Comparison of ENCODE assay signal across 8 cellular contexts in the genomic region with DNA sequence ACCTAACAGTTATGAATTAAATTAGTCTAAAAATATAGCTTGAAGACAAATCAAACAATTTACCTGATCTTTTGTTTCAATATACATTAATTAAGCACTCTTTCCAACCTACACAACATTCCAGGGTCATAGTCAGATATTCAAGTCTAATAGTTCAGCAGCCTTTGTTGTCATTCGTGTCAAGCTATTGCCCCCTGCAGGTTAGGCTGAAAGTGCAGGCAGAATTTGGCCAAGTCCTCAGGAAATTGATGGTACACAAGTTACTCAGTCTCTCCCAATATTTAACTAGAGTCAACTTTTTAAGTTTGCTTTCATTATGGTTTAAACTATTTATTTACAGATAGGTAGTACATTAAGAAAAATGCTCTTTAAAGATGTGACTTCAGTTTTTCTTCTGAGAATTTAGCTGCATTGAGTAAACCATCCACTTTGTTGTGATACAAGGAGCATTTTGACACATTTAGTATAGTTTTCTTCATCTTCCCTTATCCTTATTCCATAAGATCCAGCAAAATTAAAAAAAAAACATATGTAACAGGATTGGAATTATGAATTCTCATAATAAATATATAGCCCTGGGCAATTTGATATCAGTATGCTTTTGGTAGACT.
DNase-seq lines count a peak whose midpoint lies in the region; ATAC-seq, FAIRE-seq and TF ChIP-seq lines count a peak whose summit lies in the region.

No MANE protein-coding gene starts in this region.

- ATAC-seq in GM21381 (IDR thresholded peaks at IDR 0.05; ENCODE audit: unreplicated experiment), result peak; percentile 48

- intact Hi-C loops in posterior cingulate gyrus (cut with DNase I), result loop anchor here (5.0 kb wide), 4 partner anchors 416 to 1814 kb away; no protein-coding TSS in a partner anchor

- TF ChIP-seq CTCF in D721Med (IDR thresholded peaks at IDR 0.05; ENCODE audit: insufficient read depth, missing control alignments), result peak; percentile 97

- FAIRE-seq in D721Med (lab: Jason Lieb, UNC), result peak; percentile 69
- no peak for FAIRE-seq in HTR-8/SVneo (lab: Jason Lieb, UNC)

- DNase-seq in D721Med (ENCODE audit: insufficient read length, low spot score) (no peak), LHCN-M2 (ENCODE audit: low read depth) (peak; percentile 74), RPMI7951 (ENCODE audit: low read depth) (peak; percentile 74), germinal center (ENCODE audit: low spot score) (peak; percentile 29), posterior cingulate gyrus (peak; percentile 56 to 97 (median 82)), HTR-8/SVneo (ENCODE audit: insufficient read length, low spot score) (no peak)
- peak; percentile 55 for DNase-seq in activated gamma-delta T cell treated with anti-CD3 and anti-CD28 coated beads, Interleukin-2, amount 50 U/mL, for 16 hours (ENCODE audit: low read depth)

Comparison
In these comparisons a context has a peak if more than half of its experiments do, and no peak if none do; other contexts are left out.
1. DNase-seq: peak in LHCN-M2 (single experiment), RPMI7951 (single experiment), activated gamma-delta T cell treated with anti-CD3 and anti-CD28 coated beads, Interleukin-2, amount 50 U/mL, for 16 hours (single experiment), germinal center (single experiment) and posterior cingulate gyrus (10 of 10); none in D721Med (single experiment) and HTR-8/SVneo (single experiment).